1 cellular context compared by ENCODE assay signal in genomic region chr11:118102721-118103261, GRCh38.
TF ChIP-seq lines count a peak whose summit lies in the region.

No MANE protein-coding gene starts in this region.

TF ChIP-seq in K562, 482 proteins besides CTCF, POLR2A, EP300 and RAD21 (continued from another document and continues in another):
- TF ChIP-seq ZNF197 (CRISPR knock-in tag; IDR thresholded peaks at IDR 0.05; ENCODE audit: low read depth) (no peak), BDP1 (IDR thresholded peaks at IDR 0.05; ENCODE audit: insufficient read depth, insufficient read length) (no peak), HNRNPL (IDR thresholded peaks at IDR 0.05; ENCODE audit: low read depth, low read length) (no peak), ZMIZ1 (IDR thresholded peaks at IDR 0.05; ENCODE audit: low read depth in 2 of 2, low read length in 2 of 2) (0 out of 4 replicates have a peak, but pooled peaks of 1 of the 2 experiments have one; percentile 14), SRF (CRISPR knock-in tag; IDR thresholded peaks at IDR 0.05) (no peak), TFAM (CRISPR knock-in tag; conservative IDR thresholded peaks at IDR 0.05) (no peak), ZNF639 (CRISPR knock-in tag; conservative IDR thresholded peaks at IDR 0.05 in 1 of 2, IDR thresholded peaks at IDR 0.05 in 1 of 2) (no peak), ZNF408 (CRISPR knock-in tag; IDR thresholded peaks at IDR 0.05; ENCODE audit: low read depth) (no peak), ZNF23 (CRISPR knock-in tag; IDR thresholded peaks at IDR 0.05) (no peak), MECOM (CRISPR knock-in tag; IDR thresholded peaks at IDR 0.05) (no peak), HES1 (IDR thresholded peaks at IDR 0.05; ENCODE audit: low read depth) (no peak), ERF (CRISPR knock-in tag; IDR thresholded peaks at IDR 0.05) (no peak), ZBTB2 (IDR thresholded peaks at IDR 0.05) (no peak), ELK1 (CRISPR knock-in tag; IDR thresholded peaks at IDR 0.05) (no peak), NR4A1 (CRISPR knock-in tag; IDR thresholded peaks at IDR 0.05) (no peak), NR4A1 (tag; IDR thresholded peaks at IDR 0.05) (peak; percentile 47; the same call in 1 of the 2 replicates), SFPQ (IDR thresholded peaks at IDR 0.05; ENCODE audit: low read depth, low read length) (no peak), SAFB2 (IDR thresholded peaks at IDR 0.05; ENCODE audit: borderline replicate concordance, low read depth, low read length, severe bottlenecking) (no peak), CCNT2 (IDR thresholded peaks at IDR 0.05; ENCODE audit: borderline replicate concordance, extremely low read depth, insufficient read length, low read depth, low read length) (no peak), CREB3 (tag; conservative IDR thresholded peaks at IDR 0.05; ENCODE audit: low read depth) (no peak), ZNF134 (CRISPR knock-in tag; conservative IDR thresholded peaks at IDR 0.05) (no peak), ASH1L (IDR thresholded peaks at IDR 0.05; ENCODE audit: borderline replicate concordance, low read depth, partially characterized antibody) (no peak), CHD7 (IDR thresholded peaks at IDR 0.05; ENCODE audit: low read depth, low read length) (no peak), THAP7 (CRISPR knock-in tag; IDR thresholded peaks at IDR 0.05) (no peak), ZNF253 (CRISPR knock-in tag; conservative IDR thresholded peaks at IDR 0.05) (no peak), ZNF121 (CRISPR knock-in tag; conservative IDR thresholded peaks at IDR 0.05) (no peak), TAL1 (IDR thresholded peaks at IDR 0.05) (peak; percentile 71), DMBX1 (CRISPR knock-in tag; IDR thresholded peaks at IDR 0.05; ENCODE audit: borderline replicate concordance) (no peak), HMGN3 (IDR thresholded peaks at IDR 0.05; ENCODE audit: borderline replicate concordance, extremely low read depth, insufficient read length, low read depth, low read length) (no peak), L3MBTL2 (IDR thresholded peaks at IDR 0.05) (peak; percentile 34), HDAC1 (IDR thresholded peaks at IDR 0.05) (0 out of 4 replicates have a peak, but pooled peaks of 1 of the 2 experiments have one; percentile 19), ZNF445 (CRISPR knock-in tag; IDR thresholded peaks at IDR 0.05; ENCODE audit: low read depth) (no peak), PURB (CRISPR knock-in tag; IDR thresholded peaks at IDR 0.05; ENCODE audit: low read depth) (no peak), ZNF239 (CRISPR knock-in tag; IDR thresholded peaks at IDR 0.05) (no peak), KAT7 (CRISPR knock-in tag; IDR thresholded peaks at IDR 0.05; ENCODE audit: borderline replicate concordance) (no peak)
